In the genomic region with DNA sequence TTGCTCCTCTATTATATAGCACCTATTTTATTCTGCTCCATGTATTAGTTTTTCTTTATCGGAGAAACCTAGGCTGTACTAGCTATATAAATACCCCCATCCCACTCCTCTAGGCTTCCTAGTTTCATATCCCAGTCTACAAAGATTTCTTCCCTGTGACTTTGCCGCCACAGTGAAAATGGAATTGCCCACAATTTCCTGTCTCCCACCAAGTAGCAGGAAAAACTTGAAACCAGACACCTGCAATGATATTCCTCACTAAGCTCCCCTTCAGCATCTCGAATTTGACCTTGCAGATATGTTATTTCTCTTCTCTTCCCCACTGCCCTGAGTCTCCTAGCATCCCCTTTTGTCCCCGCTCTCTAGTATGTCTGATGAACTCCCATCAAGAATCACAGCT, we compare ENCODE assay signal across 1 cellular context.
TF ChIP-seq lines count a peak whose summit lies in the region.

No MANE protein-coding gene starts in this region.

TF ChIP-seq in GM23338, 12 proteins besides CTCF, POLR2A, EP300 and RAD21 (continued from another document):
- TF ChIP-seq, protein P1, sequence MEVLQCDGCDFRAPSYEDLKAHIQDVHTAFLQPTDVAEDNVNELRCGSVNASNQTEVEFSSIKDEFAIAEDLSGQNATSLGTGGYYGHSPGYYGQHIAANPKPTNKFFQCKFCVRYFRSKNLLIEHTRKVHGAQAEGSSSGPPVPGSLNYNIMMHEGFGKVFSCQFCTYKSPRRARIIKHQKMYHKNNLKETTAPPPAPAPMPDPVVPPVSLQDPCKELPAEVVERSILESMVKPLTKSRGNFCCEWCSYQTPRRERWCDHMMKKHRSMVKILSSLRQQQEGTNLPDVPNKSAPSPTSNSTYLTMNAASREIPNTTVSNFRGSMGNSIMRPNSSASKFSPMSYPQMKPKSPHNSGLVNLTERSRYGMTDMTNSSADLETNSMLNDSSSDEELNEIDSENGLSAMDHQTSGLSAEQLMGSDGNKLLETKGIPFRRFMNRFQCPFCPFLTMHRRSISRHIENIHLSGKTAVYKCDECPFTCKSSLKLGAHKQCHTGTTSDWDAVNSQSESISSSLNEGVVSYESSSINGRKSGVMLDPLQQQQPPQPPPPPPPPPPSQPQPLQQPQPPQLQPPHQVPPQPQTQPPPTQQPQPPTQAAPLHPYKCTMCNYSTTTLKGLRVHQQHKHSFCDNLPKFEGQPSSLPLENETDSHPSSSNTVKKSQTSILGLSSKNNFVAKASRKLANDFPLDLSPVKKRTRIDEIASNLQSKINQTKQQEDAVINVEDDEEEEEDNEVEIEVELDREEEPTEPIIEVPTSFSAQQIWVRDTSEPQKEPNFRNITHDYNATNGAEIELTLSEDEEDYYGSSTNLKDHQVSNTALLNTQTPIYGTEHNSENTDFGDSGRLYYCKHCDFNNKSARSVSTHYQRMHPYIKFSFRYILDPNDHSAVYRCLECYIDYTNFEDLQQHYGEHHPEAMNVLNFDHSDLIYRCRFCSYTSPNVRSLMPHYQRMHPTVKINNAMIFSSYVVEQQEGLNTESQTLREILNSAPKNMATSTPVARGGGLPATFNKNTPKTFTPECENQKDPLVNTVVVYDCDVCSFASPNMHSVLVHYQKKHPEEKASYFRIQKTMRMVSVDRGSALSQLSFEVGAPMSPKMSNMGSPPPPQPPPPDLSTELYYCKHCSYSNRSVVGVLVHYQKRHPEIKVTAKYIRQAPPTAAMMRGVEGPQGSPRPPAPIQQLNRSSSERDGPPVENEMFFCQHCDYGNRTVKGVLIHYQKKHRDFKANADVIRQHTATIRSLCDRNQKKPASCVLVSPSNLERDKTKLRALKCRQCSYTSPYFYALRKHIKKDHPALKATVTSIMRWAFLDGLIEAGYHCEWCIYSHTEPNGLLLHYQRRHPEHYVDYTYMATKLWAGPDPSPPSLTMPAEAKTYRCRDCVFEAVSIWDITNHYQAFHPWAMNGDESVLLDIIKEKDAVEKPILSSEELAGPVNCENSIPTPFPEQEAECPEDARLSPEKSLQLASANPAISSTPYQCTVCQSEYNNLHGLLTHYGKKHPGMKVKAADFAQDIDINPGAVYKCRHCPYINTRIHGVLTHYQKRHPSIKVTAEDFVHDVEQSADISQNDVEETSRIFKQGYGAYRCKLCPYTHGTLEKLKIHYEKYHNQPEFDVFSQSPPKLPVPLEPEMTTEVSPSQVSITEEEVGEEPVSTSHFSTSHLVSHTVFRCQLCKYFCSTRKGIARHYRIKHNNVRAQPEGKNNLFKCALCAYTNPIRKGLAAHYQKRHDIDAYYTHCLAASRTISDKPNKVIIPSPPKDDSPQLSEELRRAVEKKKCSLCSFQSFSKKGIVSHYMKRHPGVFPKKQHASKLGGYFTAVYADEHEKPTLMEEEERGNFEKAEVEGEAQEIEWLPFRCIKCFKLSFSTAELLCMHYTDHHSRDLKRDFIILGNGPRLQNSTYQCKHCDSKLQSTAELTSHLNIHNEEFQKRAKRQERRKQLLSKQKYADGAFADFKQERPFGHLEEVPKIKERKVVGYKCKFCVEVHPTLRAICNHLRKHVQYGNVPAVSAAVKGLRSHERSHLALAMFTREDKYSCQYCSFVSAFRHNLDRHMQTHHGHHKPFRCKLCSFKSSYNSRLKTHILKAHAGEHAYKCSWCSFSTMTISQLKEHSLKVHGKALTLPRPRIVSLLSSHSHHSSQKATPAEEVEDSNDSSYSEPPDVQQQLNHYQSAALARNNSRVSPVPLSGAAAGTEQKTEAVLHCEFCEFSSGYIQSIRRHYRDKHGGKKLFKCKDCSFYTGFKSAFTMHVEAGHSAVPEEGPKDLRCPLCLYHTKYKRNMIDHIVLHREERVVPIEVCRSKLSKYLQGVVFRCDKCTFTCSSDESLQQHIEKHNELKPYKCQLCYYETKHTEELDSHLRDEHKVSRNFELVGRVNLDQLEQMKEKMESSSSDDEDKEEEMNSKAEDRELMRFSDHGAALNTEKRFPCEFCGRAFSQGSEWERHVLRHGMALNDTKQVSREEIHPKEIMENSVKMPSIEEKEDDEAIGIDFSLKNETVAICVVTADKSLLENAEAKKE (CRISPR knock-in tag; IDR thresholded peaks at IDR 0.05) = no peak
